ENCODE assay signal across 8 cellular contexts in the genomic region with DNA sequence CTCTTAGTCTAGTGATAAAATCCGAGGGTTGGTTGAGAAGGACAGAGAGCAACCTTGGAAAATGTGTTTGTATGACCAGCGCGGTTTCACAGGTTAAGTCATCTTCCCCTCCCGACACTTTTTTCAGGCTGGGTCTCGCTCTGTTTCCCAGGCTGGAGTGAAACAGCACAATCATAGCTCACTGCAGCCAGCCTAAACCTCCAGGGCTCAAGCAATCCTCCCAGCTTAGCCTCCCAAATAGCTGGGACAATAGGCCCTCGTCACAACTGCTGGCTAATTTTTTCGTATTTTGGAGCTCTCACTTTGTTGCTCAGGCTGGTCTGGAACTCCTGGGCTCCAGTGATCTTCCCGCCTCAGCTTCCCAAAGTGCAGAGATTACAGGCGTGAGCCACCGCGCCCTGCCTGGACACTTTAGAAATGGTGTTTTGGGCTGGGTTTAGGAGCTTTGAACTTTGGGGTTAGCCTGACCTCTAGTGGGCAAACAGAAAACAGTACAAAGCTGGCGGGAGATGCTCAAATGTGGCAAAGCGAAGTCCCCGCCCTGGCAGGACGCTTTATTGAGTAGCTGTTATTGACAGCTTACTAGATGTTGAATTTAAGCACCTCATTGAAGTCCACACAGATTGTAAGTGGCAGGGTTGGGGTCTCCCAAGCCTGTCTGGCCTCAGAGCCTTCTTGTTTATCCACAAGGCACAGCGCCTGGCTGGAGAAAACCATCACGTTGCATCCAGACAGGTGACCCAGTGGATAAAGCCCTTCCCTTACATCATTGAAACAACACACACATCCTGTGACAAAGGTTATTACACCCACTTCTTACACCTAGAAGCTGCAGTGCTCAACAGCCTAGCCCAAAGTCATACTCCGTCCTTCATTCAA. TPM values are rescaled to one million over a fixed set of nuclear protein-coding genes. Genes with fewer than 3 reads are reported as not detected.
A peak's percentile ranks its signal among the peaks of the same experiment; 100 is the strongest.
DNase-seq lines count a peak whose midpoint lies in the region; ATAC-seq and TF ChIP-seq lines count a peak whose summit lies in the region.

No MANE protein-coding gene starts in this region.

- in situ Hi-C loops in KBM-7 (cut with MboI; ENCODE audit: low pct_unique_long_range_greater_than_20kb, low sequenced_read_pairs): loop anchor here (10.0 to 25.0 kb wide), 2 partner anchors 460 to 767 kb away; no protein-coding TSS in a partner anchor

- ATAC-seq in aorta (ENCODE audit: low FRiP score): peak; percentile 77

- WGBS in aorta, 2 donors: 40% methylated on average over 18 of the region's 18 CpGs

- H3K36me3 Mint-ChIP-seq in progenitor cell of endocrine pancreas (ENCODE audit: insufficient read depth): no peaks in the 10 kb centered on the region

- H3K36me3 ChIP-seq in SJCRH30: no peaks in the 10 kb centered on the region
- no peaks in the 10 kb centered on the region for H3K36me3 ChIP-seq in aorta (ENCODE audit: control insufficient read depth in 1 of 2, insufficient read depth in 2 of 2, low read length in 1 of 2)

- peak; percentile 53 to 64 for DNase-seq in NCI-H526 (lab: John Stamatoyannopoulos, UW)
- no peak for DNase-seq in NCI-H526 treated with DMSO at 0.1 percent for 48 hours (lab: John Stamatoyannopoulos, UW)
- peak; percentile 79 for DNase-seq in KBM-7
- DNase-seq in SJCRH30: peak; percentile 25 to 73
- DNase-seq in activated gamma-delta T cell treated with anti-CD3 and anti-CD28 coated beads, Interleukin-2, amount 50 U/mL, for 16 hours (ENCODE audit: low read depth): peak; percentile 16
- DNase-seq in globus pallidus (ENCODE audit: low spot score): peak; percentile 63
- peak; percentile 40 for DNase-seq in progenitor cell of endocrine pancreas (ENCODE audit: low spot score, unreplicated experiment)
- DNase-seq in aorta: peak in 1 of 2 donors; percentile 76

- H3K27me3 Mint-ChIP-seq in progenitor cell of endocrine pancreas: peaks cover 29% of the 10 kb centered on the region

- no peak overlapping the region for H3K27ac Mint-ChIP-seq in progenitor cell of endocrine pancreas

- H3K4me3 Mint-ChIP-seq in progenitor cell of endocrine pancreas (ENCODE audit: low read depth): no peak overlapping the region

- TF ChIP-seq CTCF in progenitor cell of endocrine pancreas (IDR thresholded peaks at IDR 0.05; ENCODE audit: unreplicated experiment): peak; percentile 90

- H3K4me1 ChIP-seq in SJCRH30 (no peaks in the 10 kb centered on the region), aorta (ENCODE audit: control insufficient read depth in 1 of 2, insufficient read depth in 2 of 2, low read length in 2 of 2) (no peaks in the 10 kb centered on the region)

- intact Hi-C loops in aorta (cut with DNase I): loop anchor here (5.0 kb wide), 1 partner anchor 462 kb away; no protein-coding TSS in a partner anchor

- H3K9me3 Mint-ChIP-seq in progenitor cell of endocrine pancreas (ENCODE audit: low read depth): no peaks in the 10 kb centered on the region

- H3K9me3 ChIP-seq in SJCRH30 (replicated peaks) (no peaks in the 10 kb centered on the region), aorta (ENCODE audit: control insufficient read depth, low read length) (no peaks in the 10 kb centered on the region)

- H3K4me1 Mint-ChIP-seq in progenitor cell of endocrine pancreas (ENCODE audit: low read depth): no peaks in the 10 kb centered on the region

- H3K27me3 ChIP-seq in SJCRH30 (no peaks in the 10 kb centered on the region), aorta (ENCODE audit: control insufficient read depth in 1 of 2, insufficient read depth in 2 of 2, low read length in 1 of 2) (no peaks in the 10 kb centered on the region)

- H3K4me3 ChIP-seq in SJCRH30 (no peak overlapping the region), aorta (ENCODE audit: low read length in 2 of 2) (no peak overlapping the region)

- no peak overlapping the region for H3K27ac ChIP-seq in SJCRH30
- no peak overlapping the region for H3K27ac ChIP-seq in aorta (ENCODE audit: low read depth in 1 of 2, low read length in 2 of 2)

RNA-seq across cellular contexts. Expression of a gene that starts 34.7 kb away (rescaled TPM):
- total RNA-seq in SJCRH30 (2014; rRNA removed; shearing (Covaris generic)): 37.1 and 54.9 TPM in 2 replicates
- total RNA-seq in progenitor cell of endocrine pancreas (75.9 and 76.1 TPM in 2 replicates), aorta (10 to 100 TPM; 62.9 to 65.8 TPM)
- 10 to 100 TPM; 11.9 to 45.2 TPM for polyA plus RNA-seq in aorta
